ENCODE assay signal across 16 cellular contexts in genomic region chr3:88810455-88810854, GRCh38.
DNase-seq lines count a peak whose midpoint lies in the region; ATAC-seq, FAIRE-seq and TF ChIP-seq lines count a peak whose summit lies in the region.
"Had no signal": no experiment of that assay in that cellular context is flagged by ENCODE, and none has a peak within 500 bp of the region (broad histone marks: within the 10 kb centered on the region; RNA-seq: fewer than 3 reads in every experiment).

No MANE protein-coding gene starts in this region.

- peak overlapping the region; percentile 33 for H3K9ac ChIP-seq in skeletal muscle satellite cell (ENCODE audit: low read depth, low read length)
- H3K9ac ChIP-seq: BLaER1 treated with 17β-estradiol and CSF1 and Interleukin-3, amounts not matched to agents 10 nM and 100 nM had no signal

- H3K4me3 Mint-ChIP-seq in brain = peak overlapping the region in 1 of 5 experiments; percentile 47
- H3K4me3 Mint-ChIP-seq: activated CD8-positive, alpha-beta T cell treated with anti-CD3 and anti-CD28 coated beads, Interleukin-2, amount 10 ng/mL, durations not matched to agents 7 days and 5 days; activated T-helper 17 cell treated with anti-CD3 and anti-CD28 coated beads, Interleukin-2, amount 50 U/mL, for 72 hours; dendritic cell treated with granulocyte-macrophage colony-stimulating factor and Interleukin-4, amounts not matched to agents 40 ng/mL and 50 ng/mL, for 4 days; naive thymus-derived CD8-positive, alpha-beta T cell had no signal

- no peaks in the 10 kb centered on the region for H3K9me3 Mint-ChIP-seq in brain
- H3K9me3 Mint-ChIP-seq: activated T-helper 17 cell treated with anti-CD3 and anti-CD28 coated beads, Interleukin-2, amount 50 U/mL, for 72 hours; dendritic cell treated with granulocyte-macrophage colony-stimulating factor and Interleukin-4, amounts not matched to agents 40 ng/mL and 50 ng/mL, for 4 days had no signal

- peak overlapping the region; percentile 34 for H3K4me2 ChIP-seq in skeletal muscle satellite cell (ENCODE audit: low read length)
- H3K4me2 ChIP-seq: BLaER1 treated with 17β-estradiol and CSF1 and Interleukin-3, amounts not matched to agents 10 nM and 100 nM had no signal

- peak; percentile 11 for DNase-seq in HT1080 (ENCODE audit: low read depth)
- peak; percentile 37 to 55 for DNase-seq in foreskin keratinocyte
- no peak for DNase-seq in NCI-H1105 (lab: John Stamatoyannopoulos, UW)
- no peak for DNase-seq in urothelium cell line (ENCODE audit: low spot score)
- DNase-seq: activated CD8-positive, alpha-beta T cell treated with anti-CD3 and anti-CD28 coated beads, Interleukin-2, amount 10 ng/mL, durations not matched to agents 7 days and 5 days; lower lobe of right lung; naive thymus-derived CD8-positive, alpha-beta T cell; NCI-H1930; psoas muscle had no signal

- H3K27ac ChIP-seq in foreskin keratinocyte = no peak overlapping the region
- H3K27ac ChIP-seq: BLaER1 treated with 17β-estradiol and CSF1 and Interleukin-3, amounts not matched to agents 10 nM and 100 nM; esophagus muscularis mucosa; lower lobe of right lung; psoas muscle had no signal

- no peaks in the 10 kb centered on the region for H3K9me3 ChIP-seq in skeletal muscle satellite cell (replicated peaks; ENCODE audit: low read length)
- H3K9me3 ChIP-seq: BLaER1 treated with 17β-estradiol and CSF1 and Interleukin-3, amounts not matched to agents 10 nM and 100 nM; esophagus muscularis mucosa; lower lobe of right lung; psoas muscle had no signal

- H3K36me3 Mint-ChIP-seq in brain = no peaks in the 10 kb centered on the region
- H3K36me3 Mint-ChIP-seq: naive thymus-derived CD8-positive, alpha-beta T cell had no signal

- no peak for FAIRE-seq in urothelium cell line (lab: Jason Lieb, UNC)

- H3K4me3 ChIP-seq in skeletal muscle satellite cell (ENCODE audit: low read length) = no peak overlapping the region
- H3K4me3 ChIP-seq: BLaER1 treated with 17β-estradiol and CSF1 and Interleukin-3, amounts not matched to agents 10 nM and 100 nM; esophagus muscularis mucosa; lower lobe of right lung; psoas muscle had no signal

- peaks cover 18% of the 10 kb centered on the region for H3K4me1 Mint-ChIP-seq in brain
- H3K4me1 Mint-ChIP-seq: activated T-helper 17 cell treated with anti-CD3 and anti-CD28 coated beads, Interleukin-2, amount 50 U/mL, for 72 hours; naive thymus-derived CD8-positive, alpha-beta T cell had no signal

- no peaks in the 10 kb centered on the region for H3K36me3 ChIP-seq in skeletal muscle satellite cell (ENCODE audit: insufficient read depth, low read length)
- H3K36me3 ChIP-seq: BLaER1 treated with 17β-estradiol and CSF1 and Interleukin-3, amounts not matched to agents 10 nM and 100 nM; esophagus muscularis mucosa; lower lobe of right lung had no signal

- H3K27me3 ChIP-seq in foreskin keratinocyte = no peaks in the 10 kb centered on the region
- no peaks in the 10 kb centered on the region for H3K27me3 ChIP-seq in skeletal muscle satellite cell (ENCODE audit: control insufficient read depth, insufficient read depth, low read length)
- H3K27me3 ChIP-seq: BLaER1 treated with 17β-estradiol and CSF1 and Interleukin-3, amounts not matched to agents 10 nM and 100 nM; esophagus muscularis mucosa had no signal

- H3K4me1 ChIP-seq in foreskin keratinocyte (peaks cover 27% of the 10 kb centered on the region), skeletal muscle satellite cell (ENCODE audit: control insufficient read depth, insufficient read depth, low read length) (peaks cover 28% of the 10 kb centered on the region)
- H3K4me1 ChIP-seq: BLaER1 treated with 17β-estradiol and CSF1 and Interleukin-3, amounts not matched to agents 10 nM and 100 nM; lower lobe of right lung; psoas muscle had no signal

- no peaks in the 10 kb centered on the region for H3K27me3 Mint-ChIP-seq in brain
- H3K27me3 Mint-ChIP-seq: activated T-helper 17 cell treated with anti-CD3 and anti-CD28 coated beads, Interleukin-2, amount 50 U/mL, for 72 hours; dendritic cell treated with granulocyte-macrophage colony-stimulating factor and Interleukin-4, amounts not matched to agents 40 ng/mL and 50 ng/mL, for 4 days; naive thymus-derived CD8-positive, alpha-beta T cell had no signal

- no peak for TF ChIP-seq CTCF in brain (conservative IDR thresholded peaks at IDR 0.05)
- no peak for TF ChIP-seq CTCF in foreskin keratinocyte (conservative IDR thresholded peaks at IDR 0.05)

- H3K27ac Mint-ChIP-seq in brain = peak overlapping the region in 3 of 5 experiments; percentile 3 to 63 (median 35)
- H3K27ac Mint-ChIP-seq: activated CD8-positive, alpha-beta T cell treated with anti-CD3 and anti-CD28 coated beads, Interleukin-2, amount 10 ng/mL, durations not matched to agents 7 days and 5 days; activated T-helper 17 cell treated with anti-CD3 and anti-CD28 coated beads, Interleukin-2, amount 50 U/mL, for 72 hours; dendritic cell treated with granulocyte-macrophage colony-stimulating factor and Interleukin-4, amounts not matched to agents 40 ng/mL and 50 ng/mL, for 4 days; naive thymus-derived CD8-positive, alpha-beta T cell had no signal

- ATAC-seq in foreskin keratinocyte (peak; percentile 75), GM19328 (IDR thresholded peaks at IDR 0.05; ENCODE audit: unreplicated experiment) (no peak)
- ATAC-seq: activated CD8-positive, alpha-beta T cell treated with anti-CD3 and anti-CD28 coated beads, Interleukin-2, amount 10 ng/mL, durations not matched to agents 7 days and 5 days; activated T-helper 17 cell treated with anti-CD3 and anti-CD28 coated beads, Interleukin-2, amount 50 U/mL, for 72 hours; lower lobe of right lung; naive thymus-derived CD8-positive, alpha-beta T cell; psoas muscle had no signal

Comparison
In these comparisons a context has a peak if more than half of its experiments do, and no peak if none do; other contexts are left out.
1. DNase-seq: peak in HT1080 (single experiment) and foreskin keratinocyte (2 of 2); none in NCI-H1105 (single experiment) and urothelium cell line (single experiment).